Comparison of ENCODE assay signal across 8 cellular contexts in genomic region chr12:12333980-12334709, GRCh38. TPM values are rescaled to one million over a fixed set of nuclear protein-coding genes. Genes with fewer than 3 reads are reported as not detected.
DNase-seq lines count a peak whose midpoint lies in the region; ATAC-seq lines count a peak whose summit lies in the region.

No MANE protein-coding gene starts in this region.

- POLR2A ChIA-PET in T-cell (lab: Charles Lee): interaction anchor here (0.6 to 0.7 kb wide), 2 partner anchors 15 to 23 kb away, joined by 3 read pairs; partner anchors contain the start of gene BORCS5 (in 1 of the 2)

- H3K4me3 Mint-ChIP-seq in T-cell: no peak overlapping the region

- H3K36me3 Mint-ChIP-seq in T-cell: no peaks in the 10 kb centered on the region

- no peak overlapping the region for H3K4me3 ChIP-seq in MG63

- CTCF ChIA-PET in T-cell (lab: Charles Lee): interaction anchor here (0.5 to 0.8 kb wide), 7 partner anchors 41 to 795 kb away, joined by 3 to 5 read pairs (median 3); no protein-coding TSS in a partner anchor

- H3K36me3 ChIP-seq in MG63: no peaks in the 10 kb centered on the region

- no peaks in the 10 kb centered on the region for H3K27me3 ChIP-seq in MG63

- H3K27ac Mint-ChIP-seq in T-cell: peak overlapping the region; percentile 39 to 72

- H3K9me3 Mint-ChIP-seq in T-cell: no peaks in the 10 kb centered on the region

- ATAC-seq in GM18520 (IDR thresholded peaks at IDR 0.05; ENCODE audit: unreplicated experiment) (peak; percentile 43), T-cell (replicated peaks in 1 of 4) (peak; percentile 71 to 91 (median 75))

- H3K9me3 ChIP-seq in MG63: no peaks in the 10 kb centered on the region

- peaks cover 0 to 2% of the 10 kb centered on the region in 2 donors for H3K27me3 Mint-ChIP-seq in T-cell

- peaks cover 27 to 33% (median 27%) of the 10 kb centered on the region in 3 donors for H3K4me1 Mint-ChIP-seq in T-cell

- DNase-seq in AG08395 (ENCODE audit: low spot score) (peak; percentile 71), MG63 (peak; percentile 59), T-cell (peak; percentile 16 to 67 (median 47)), amniotic epithelial cell (ENCODE audit: low read depth) (peak; percentile 35), iPS-NIHi11 (ENCODE audit: low spot score) (peak; percentile 82), putamen (ENCODE audit: low spot score) (no peak)
- peak; percentile 69 to 73 for DNase-seq in stimulated activated CD4-positive, alpha-beta T cell treated with anti-CD3 and anti-CD28 coated beads, Interleukin-2, amount 100 ng/mL, for 24 hours

RNA-seq across cellular contexts. Expression of gene MANSC1, which starts 15.9 kb away (rescaled TPM):
- total RNA-seq in MG63 (2014; rRNA removed; shearing (Covaris generic); ENCODE audit: low replicate concordance): 0.92 TPM in 1 of 2 replicates, not detected in the other
- 1 to 10 TPM in 2 of 5 donors, under 1 TPM in 3; 0.16 to 1.6 (median 0.96) TPM for total RNA-seq in T-cell

RNA-seq across cellular contexts. Expression of gene BORCS5, which starts 22.7 kb away (rescaled TPM):
- total RNA-seq in MG63 (2014; rRNA removed; shearing (Covaris generic); ENCODE audit: low replicate concordance): 3.6 and 5.6 TPM in 2 replicates
- 10 to 100 TPM; 18.0 to 34.0 (median 25.5) TPM for total RNA-seq in T-cell
